11 cellular contexts compared by ENCODE assay signal in the genomic region with DNA sequence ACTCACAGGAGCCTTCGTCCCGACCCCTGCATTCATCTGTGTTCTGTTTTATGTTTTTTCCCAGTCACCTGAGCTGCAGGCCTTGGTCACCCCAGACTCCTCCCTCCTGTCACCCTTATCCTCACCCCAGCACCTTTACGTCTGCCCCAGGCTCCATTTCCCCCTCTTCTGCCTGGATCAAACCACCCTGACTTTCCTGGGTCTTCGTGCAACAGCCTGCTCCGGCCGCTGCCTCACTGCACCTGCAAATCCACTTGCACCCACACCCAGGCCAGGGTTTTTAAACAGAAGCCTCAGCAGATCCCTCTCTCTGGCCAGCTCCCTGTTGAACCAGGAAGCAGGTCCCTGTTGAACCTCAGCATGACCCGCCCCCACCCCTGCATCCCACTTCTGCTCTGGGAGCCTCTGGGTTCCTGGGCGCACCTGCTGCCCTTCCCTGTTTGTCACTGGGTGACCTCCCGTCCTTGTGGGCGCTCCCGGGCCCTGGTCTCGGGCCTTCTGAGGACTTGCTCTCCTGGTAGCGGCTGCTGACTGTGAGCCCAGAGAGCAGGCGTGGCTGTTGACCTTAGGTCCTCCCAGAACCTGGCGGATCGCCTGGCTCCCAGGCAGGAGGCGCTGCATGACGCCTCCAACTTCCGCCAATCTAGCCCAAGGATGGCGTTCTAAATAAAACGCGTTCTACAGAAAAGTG. TPM values are rescaled to one million over a fixed set of nuclear protein-coding genes. Genes with fewer than 3 reads are reported as not detected.
DNase-seq lines count a peak whose midpoint lies in the region; ATAC-seq, FAIRE-seq and TF ChIP-seq lines count a peak whose summit lies in the region.
"Had no signal": no experiment of that assay in that cellular context is flagged by ENCODE, and none has a peak within 500 bp of the region (broad histone marks: within the 10 kb centered on the region; RNA-seq: fewer than 3 reads in every experiment).

No MANE protein-coding gene starts in this region.

- H3K4me3 ChIP-seq in right atrium auricular region (no peak overlapping the region), body of pancreas (no peak overlapping the region), HepG2 (replicated peaks in 1 of 3; ENCODE audit: insufficient read depth in 1 of 3, low read depth in 2 of 3, low read length in 3 of 3) (peak overlapping the region; percentile 45 to 71 (median 46); a peak in 5 of 6 replicates), tibial nerve (no peak overlapping the region)

- no peak overlapping the region for H2AFZ ChIP-seq in HepG2 (ENCODE audit: low read length)

- H3K9me3 ChIP-seq in right atrium auricular region (no peaks in the 10 kb centered on the region), body of pancreas (no peaks in the 10 kb centered on the region), HepG2 (ENCODE audit: low read length) (no peaks in the 10 kb centered on the region), tibial nerve (no peaks in the 10 kb centered on the region)

- ATAC-seq in Right ventricle myocardium superior (ENCODE audit: poor library complexity) (peak; percentile 91), body of pancreas (peak; percentile 94), HepG2 (peak; percentile 96), HG03097 (IDR thresholded peaks at IDR 0.05; ENCODE audit: low FRiP score, unreplicated experiment) (no peak)

- peaks cover 6% of the 10 kb centered on the region for H3K27me3 Mint-ChIP-seq in T-helper 2 cell treated with Interferon-gamma antibody and Interleukin-4, amounts not matched to agents 5 μg/mL and 100 μg/mL, for 36 hours (ENCODE audit: low read depth)

- H3K9ac ChIP-seq in HepG2 (ENCODE audit: insufficient read depth, low read depth, low read length): peak overlapping the region; percentile 37; the same call in 1 of the 2 replicates

- H3K36me3 Mint-ChIP-seq in T-helper 2 cell treated with Interferon-gamma antibody and Interleukin-4, amounts not matched to agents 5 μg/mL and 100 μg/mL, for 36 hours (ENCODE audit: low read depth): no peaks in the 10 kb centered on the region

- TF ChIP-seq CTCF in right atrium auricular region (IDR thresholded peaks at IDR 0.05) (no peak), body of pancreas (IDR thresholded peaks at IDR 0.05) (peak in 5 of 7 experiments; percentile 13 to 38 (median 31)), HepG2 (CRISPR knock-in tag; IDR thresholded peaks at IDR 0.05) (peak; percentile 81), tibial nerve (IDR thresholded peaks at IDR 0.05) (no peak)

- CTCF ChIA-PET in HepG2 (lab: Yijun Ruan, JAX; ENCODE audit: low intra/inter-chr PET ratio, low total read pairs): interaction anchor here (1.0 kb wide), 1 partner anchor 51 kb away, joined by 3 read pairs; a partner anchor contains a TSS

- peak; percentile 24 to 73 (median 66) for TF ChIP-seq POLR2A in body of pancreas (IDR thresholded peaks at IDR 0.05)
- TF ChIP-seq POLR2A in HepG2 (IDR thresholded peaks at IDR 0.05; ENCODE audit: insufficient read depth in 1 of 2, low read depth in 2 of 2, low read length in 2 of 2): peak in 1 of 2 experiments; percentile 75; a peak in 2 of 4 replicates
- TF ChIP-seq POLR2A in GM12892 (IDR thresholded peaks at IDR 0.05; ENCODE audit: low read depth, low read length): no peak
- no peak for TF ChIP-seq POLR2A in tibial nerve (IDR thresholded peaks at IDR 0.05)

- H3K4me3 Mint-ChIP-seq in T-helper 2 cell treated with Interferon-gamma antibody and Interleukin-4, amounts not matched to agents 5 μg/mL and 100 μg/mL, for 36 hours: no peak overlapping the region

- no TSS peak for BruUV-seq in HepG2 (replicated peaks; lab: Mats Ljungman, UMichigan)

- POLR2A ChIA-PET in HepG2 (lab: Yijun Ruan, JAX): interaction anchor here (0.7 to 1.6 kb wide), 5 partner anchors 9 to 88 kb away, joined by 4 to 5 read pairs (median 4); a partner anchor contains a TSS

- no peaks in the 10 kb centered on the region for H4K20me1 ChIP-seq in HepG2 (ENCODE audit: insufficient read depth, low read length)

- TF ChIP-seq EP300 in HepG2 (IDR thresholded peaks at IDR 0.05; ENCODE audit: low read depth in 2 of 2, low read length in 2 of 2): no peak
- TF ChIP-seq EP300 in HepG2 (CRISPR knock-in tag; IDR thresholded peaks at IDR 0.05; ENCODE audit: borderline replicate concordance): no peak
- no peak for TF ChIP-seq EP300 in tibial nerve (IDR thresholded peaks at IDR 0.05)

- H3K4me2 ChIP-seq in HepG2 (ENCODE audit: low read depth, low read length): peak overlapping the region; percentile 78

- H3K4me1 Mint-ChIP-seq in T-helper 2 cell treated with Interferon-gamma antibody and Interleukin-4, amounts not matched to agents 5 μg/mL and 100 μg/mL, for 36 hours (ENCODE audit: low read depth): peaks cover 3% of the 10 kb centered on the region

- H3K27me3 ChIP-seq in right atrium auricular region (no peaks in the 10 kb centered on the region), body of pancreas (no peaks in the 10 kb centered on the region), HepG2 (ENCODE audit: control insufficient read depth in 1 of 2, insufficient read depth in 2 of 2, low read length in 2 of 2) (peaks cover 0 to 6% of the 10 kb centered on the region in 2 experiments; a peak in 1 of 5 replicates), tibial nerve (peaks cover 0 to 51% of the 10 kb centered on the region in 2 donors)

- TF ChIP-seq RAD21 in HepG2 (CRISPR knock-in tag; IDR thresholded peaks at IDR 0.05): peak; percentile 59; the same call in 1 of the 2 replicates

- intact Hi-C loops in Right ventricle myocardium superior (cut with DNase I): no loop called here
- intact Hi-C loops in body of pancreas (cut with DNase I): no loop called here
- intact Hi-C loops in HepG2 (cut with micrococcal nuclease; ENCODE audit: unreplicated experiment): no loop called here

- no peak overlapping the region for H3K27ac ChIP-seq in right atrium auricular region
- H3K27ac ChIP-seq in body of pancreas: peak overlapping the region in 3 of 4 donors; percentile 62 to 82 (median 68)
- peak overlapping the region; percentile 28 for H3K27ac ChIP-seq in HepG2 (ENCODE audit: extremely low read length, insufficient read depth, low read length)
- peak overlapping the region in 1 of 4 donors; percentile 40 for H3K27ac ChIP-seq in tibial nerve

- in situ Hi-C loops in HepG2 (cut with HindIII; ENCODE audit: extremely low pct_ligation_motif_present, low pct_unique_long_range_greater_than_20kb): loop anchor here (5.0 kb wide), 1 partner anchor 36 kb away; a partner anchor contains a TSS

- FAIRE-seq in HepG2 (lab: Jason Lieb, UNC) (peak; percentile 84), GM12892 (lab: Jason Lieb, UNC) (no peak)

- DNase-seq in Right ventricle myocardium superior (peak; percentile 78), right atrium auricular region (ENCODE audit: low spot score) (no peak), body of pancreas (peak; percentile 83 to 93 (median 92)), HepG2 (ENCODE audit: low spot score) (peak; percentile 71), GM12892 (ENCODE audit: insufficient read length) (no peak), tibial nerve (ENCODE audit: low spot score in 2 of 2) (no peak)
- DNase-seq in T-helper 2 cell treated with Interferon-gamma antibody and Interleukin-4, amounts not matched to agents 5 μg/mL and 100 μg/mL, for 36 hours (ENCODE audit: low spot score): no peak
- DNase-seq: midbrain; stimulated activated naive CD4-positive, alpha-beta T cell had no signal

- WGBS in body of pancreas, 2 donors: 39 to 51% methylated on average over 20 to 22 of the region's 22 CpGs
- 9% methylated on average over 16 of the region's 22 CpGs for WGBS in HepG2 (ENCODE audit: low lambda C conversion rate)
- WGBS in tibial nerve, 2 donors: 61 to 76% methylated on average over 22 of the region's 22 CpGs

- no peaks in the 10 kb centered on the region for H3K9me3 Mint-ChIP-seq in T-helper 2 cell treated with Interferon-gamma antibody and Interleukin-4, amounts not matched to agents 5 μg/mL and 100 μg/mL, for 36 hours

- no peak overlapping the region for H3K27ac Mint-ChIP-seq in T-helper 2 cell treated with Interferon-gamma antibody and Interleukin-4, amounts not matched to agents 5 μg/mL and 100 μg/mL, for 36 hours

- H3K36me3 ChIP-seq in right atrium auricular region (no peaks in the 10 kb centered on the region), body of pancreas (replicated peaks in 1 of 2; ENCODE audit: insufficient read depth in 1 of 2, low read depth in 2 of 2) (no peaks in the 10 kb centered on the region), HepG2 (replicated peaks in 1 of 2; ENCODE audit: control insufficient read depth in 1 of 2, insufficient read depth in 2 of 2, low read length in 2 of 2) (no peaks in the 10 kb centered on the region), tibial nerve (no peaks in the 10 kb centered on the region)

- H3K4me1 ChIP-seq in right atrium auricular region (no peaks in the 10 kb centered on the region), body of pancreas (peaks cover 9% of the 10 kb centered on the region), HepG2 (ENCODE audit: insufficient read depth, low read length) (peaks cover 22% of the 10 kb centered on the region), tibial nerve (no peaks in the 10 kb centered on the region)

- no peaks in the 10 kb centered on the region for H3K79me2 ChIP-seq in HepG2 (ENCODE audit: insufficient read depth, low read length)

RNA-seq across cellular contexts. Expression of a gene that starts 12.8 kb away (rescaled TPM):
- 0.62 TPM for total RNA-seq in Right ventricle myocardium superior
- under 1 TPM; 0.26 to 0.71 TPM for total RNA-seq in right atrium auricular region
- total RNA-seq in body of pancreas: 1 to 10 TPM; 2.9 to 3.6 TPM
- total RNA-seq in HepG2 (2016; rRNA removed; fragmentation: Illumina TruSeq; extraction: Trizol): 2.1 and 2.6 TPM in 2 replicates
- total RNA-seq in HepG2 (2016; cell fraction: cytosol; rRNA removed; fragmentation: Illumina TruSeq; extraction: Trizol; ENCODE audit: low read depth): 0.10 and 0.18 TPM in 2 replicates
- 1.6 and 2.3 TPM in 2 replicates for total RNA-seq in HepG2 (2016; cell fraction: insoluble cytoplasmic fraction; rRNA removed; fragmentation: Illumina TruSeq; extraction: Trizol)
- total RNA-seq in HepG2 (2016; cell fraction: membrane; rRNA removed; fragmentation: Illumina TruSeq; extraction: Trizol): 0.65 and 0.77 TPM in 2 replicates
- total RNA-seq in HepG2 (2016; cell fraction: nucleus; rRNA removed; fragmentation: Illumina TruSeq; extraction: Trizol): 1.8 and 2.3 TPM in 2 replicates
- polyA plus RNA-seq in HepG2 (2011; rRNA removed): 1.3 and 2.2 TPM in 2 replicates
- polyA plus RNA-seq in HepG2 (2011; cell fraction: cytosol; rRNA removed): 1.2 TPM in 2 replicates
- 4.1 and 4.5 TPM in 2 replicates for polyA plus RNA-seq in HepG2 (2011; cell fraction: nucleus; rRNA removed)
- polyA plus RNA-seq in HepG2 (2012): 0.87 and 1.2 TPM in 2 replicates
- 0.20 TPM in 2 replicates for polyA plus RNA-seq in HepG2 (2016; cell fraction: cytosol; fragmentation: Illumina TruSeq; extraction: Trizol; ENCODE audit: low read depth)
- 1.7 and 2.3 TPM in 2 replicates for polyA plus RNA-seq in HepG2 (2016; cell fraction: insoluble cytoplasmic fraction; fragmentation: Illumina TruSeq; extraction: Trizol; ENCODE audit: low read depth)
- polyA plus RNA-seq in HepG2 (2016; cell fraction: membrane; fragmentation: Illumina TruSeq; extraction: Trizol; ENCODE audit: low read depth): 0.47 and 0.71 TPM in 2 replicates
- polyA plus RNA-seq in HepG2 (2016; cell fraction: nucleus; fragmentation: Illumina TruSeq; extraction: Trizol; ENCODE audit: insufficient read depth, low read depth): 3.0 and 3.2 TPM in 2 replicates
- polyA minus RNA-seq in HepG2 (2011; rRNA and poly(A)+ RNA removed; ENCODE audit: low replicate concordance): 3.4 TPM in 1 of 2 replicates, not detected in the other
- 1.5 and 2.2 TPM in 2 replicates for polyA minus RNA-seq in HepG2 (2011; cell fraction: cytosol; rRNA and poly(A)+ RNA removed)
- polyA minus RNA-seq in HepG2 (2011; cell fraction: nucleus; rRNA and poly(A)+ RNA removed): 1.4 and 1.5 TPM in 2 replicates
- 0.23 TPM for polyA plus RNA-seq in GM12892 (2012; ENCODE audit: missing spikeins)
- 1 to 10 TPM; 3.0 to 6.1 (median 4.8) TPM for total RNA-seq in tibial nerve

RNA-seq across cellular contexts. Expression of a gene that starts 14.5 kb away (rescaled TPM):
- total RNA-seq in Right ventricle myocardium superior (19.1 TPM), right atrium auricular region (10 to 100 TPM; 30.7 to 38.9 TPM), body of pancreas (10 to 100 TPM; 47.0 to 84.7 TPM), HepG2 (2016; rRNA removed; fragmentation: Illumina TruSeq; extraction: Trizol) (3.8 and 9.0 TPM in 2 replicates), tibial nerve (10 to 100 TPM; 33.2 to 51.5 (median 48.0) TPM)
- 1.6 and 2.0 TPM in 2 replicates for total RNA-seq in HepG2 (2016; cell fraction: cytosol; rRNA removed; fragmentation: Illumina TruSeq; extraction: Trizol; ENCODE audit: low read depth)
- total RNA-seq in HepG2 (2016; cell fraction: insoluble cytoplasmic fraction; rRNA removed; fragmentation: Illumina TruSeq; extraction: Trizol): 3.7 and 9.9 TPM in 2 replicates
- total RNA-seq in HepG2 (2016; cell fraction: membrane; rRNA removed; fragmentation: Illumina TruSeq; extraction: Trizol): 2.6 and 3.5 TPM in 2 replicates
- total RNA-seq in HepG2 (2016; cell fraction: nucleus; rRNA removed; fragmentation: Illumina TruSeq; extraction: Trizol): 11.3 and 13.3 TPM in 2 replicates
- 11.5 and 19.0 TPM in 2 replicates for polyA plus RNA-seq in HepG2 (2011; rRNA removed)
- polyA plus RNA-seq in HepG2 (2011; cell fraction: cytosol; rRNA removed): 5.2 and 7.9 TPM in 2 replicates
- 58.3 and 62.0 TPM in 2 replicates for polyA plus RNA-seq in HepG2 (2011; cell fraction: nucleus; rRNA removed)
- 11.0 and 15.5 TPM in 2 replicates for polyA plus RNA-seq in HepG2 (2012)
- 2.4 and 2.9 TPM in 2 replicates for polyA plus RNA-seq in HepG2 (2016; cell fraction: cytosol; fragmentation: Illumina TruSeq; extraction: Trizol; ENCODE audit: low read depth)
- 4.2 and 5.5 TPM in 2 replicates for polyA plus RNA-seq in HepG2 (2016; cell fraction: insoluble cytoplasmic fraction; fragmentation: Illumina TruSeq; extraction: Trizol; ENCODE audit: low read depth)
- 3.1 and 3.4 TPM in 2 replicates for polyA plus RNA-seq in HepG2 (2016; cell fraction: membrane; fragmentation: Illumina TruSeq; extraction: Trizol; ENCODE audit: low read depth)
- polyA plus RNA-seq in HepG2 (2016; cell fraction: nucleus; fragmentation: Illumina TruSeq; extraction: Trizol; ENCODE audit: insufficient read depth, low read depth): 25.4 and 29.9 TPM in 2 replicates
- 2.0 and 19.4 TPM in 2 replicates for polyA minus RNA-seq in HepG2 (2011; rRNA and poly(A)+ RNA removed; ENCODE audit: low replicate concordance)
- polyA minus RNA-seq in HepG2 (2011; cell fraction: cytosol; rRNA and poly(A)+ RNA removed): 6.5 and 8.6 TPM in 2 replicates
- 7.1 and 7.6 TPM in 2 replicates for polyA minus RNA-seq in HepG2 (2011; cell fraction: nucleus; rRNA and poly(A)+ RNA removed)
- polyA plus RNA-seq in GM12892 (2012; ENCODE audit: missing spikeins): 4.3 TPM

RNA-seq across cellular contexts. Expression of a gene that starts 30.8 kb away (rescaled TPM):
- total RNA-seq in Right ventricle myocardium superior: 36.0 TPM
- 10 to 100 TPM; 25.1 to 29.5 TPM for total RNA-seq in right atrium auricular region
- total RNA-seq in body of pancreas: 100 to 1,000 TPM in 1 of 2 donors, 10 to 100 TPM in 1; 43.3 to 122 TPM
- 9.9 and 24.5 TPM in 2 replicates for total RNA-seq in HepG2 (2016; rRNA removed; fragmentation: Illumina TruSeq; extraction: Trizol)
- total RNA-seq in HepG2 (2016; cell fraction: cytosol; rRNA removed; fragmentation: Illumina TruSeq; extraction: Trizol; ENCODE audit: low read depth): 17.8 and 21.3 TPM in 2 replicates
- 10.7 and 27.7 TPM in 2 replicates for total RNA-seq in HepG2 (2016; cell fraction: insoluble cytoplasmic fraction; rRNA removed; fragmentation: Illumina TruSeq; extraction: Trizol)
- 16.6 and 17.3 TPM in 2 replicates for total RNA-seq in HepG2 (2016; cell fraction: membrane; rRNA removed; fragmentation: Illumina TruSeq; extraction: Trizol)
- 27.3 and 33.6 TPM in 2 replicates for total RNA-seq in HepG2 (2016; cell fraction: nucleus; rRNA removed; fragmentation: Illumina TruSeq; extraction: Trizol)
- 42.7 and 43.1 TPM in 2 replicates for polyA plus RNA-seq in HepG2 (2011; rRNA removed)
- 11.7 and 13.0 TPM in 2 replicates for polyA plus RNA-seq in HepG2 (2011; cell fraction: cytosol; rRNA removed)
- 163 and 176 TPM in 2 replicates for polyA plus RNA-seq in HepG2 (2011; cell fraction: nucleus; rRNA removed)
- polyA plus RNA-seq in HepG2 (2012): 20.9 and 22.0 TPM in 2 replicates
- 10.7 and 12.5 TPM in 2 replicates for polyA plus RNA-seq in HepG2 (2016; cell fraction: cytosol; fragmentation: Illumina TruSeq; extraction: Trizol; ENCODE audit: low read depth)
- 10.1 and 10.6 TPM in 2 replicates for polyA plus RNA-seq in HepG2 (2016; cell fraction: insoluble cytoplasmic fraction; fragmentation: Illumina TruSeq; extraction: Trizol; ENCODE audit: low read depth)
- polyA plus RNA-seq in HepG2 (2016; cell fraction: membrane; fragmentation: Illumina TruSeq; extraction: Trizol; ENCODE audit: low read depth): 12.3 and 13.1 TPM in 2 replicates
- 91.8 and 97.4 TPM in 2 replicates for polyA plus RNA-seq in HepG2 (2016; cell fraction: nucleus; fragmentation: Illumina TruSeq; extraction: Trizol; ENCODE audit: insufficient read depth, low read depth)
- 12.9 and 13.6 TPM in 2 replicates for polyA minus RNA-seq in HepG2 (2011; rRNA and poly(A)+ RNA removed; ENCODE audit: low replicate concordance)
- polyA minus RNA-seq in HepG2 (2011; cell fraction: cytosol; rRNA and poly(A)+ RNA removed): 3.1 TPM in 2 replicates
- 20.0 and 26.5 TPM in 2 replicates for polyA minus RNA-seq in HepG2 (2011; cell fraction: nucleus; rRNA and poly(A)+ RNA removed)
- 65.1 TPM for polyA plus RNA-seq in GM12892 (2012; ENCODE audit: missing spikeins)
- 10 to 100 TPM; 55.9 to 95.4 (median 74.4) TPM for total RNA-seq in tibial nerve

RNA-seq across cellular contexts. Expression of a gene that starts 35.2 kb away (rescaled TPM):
- 402 TPM for total RNA-seq in Right ventricle myocardium superior
- 100 to 1,000 TPM; 184 to 281 TPM for total RNA-seq in right atrium auricular region
- total RNA-seq in body of pancreas: 10 to 100 TPM in 1 of 2 donors, 1 to 10 TPM in 1; 8.3 to 34.9 TPM
- total RNA-seq in HepG2 (2016; rRNA removed; fragmentation: Illumina TruSeq; extraction: Trizol): 2.3 and 9.2 TPM in 2 replicates
- total RNA-seq in HepG2 (2016; cell fraction: cytosol; rRNA removed; fragmentation: Illumina TruSeq; extraction: Trizol; ENCODE audit: low read depth): 0.91 and 1.5 TPM in 2 replicates
- 1.4 and 10.1 TPM in 2 replicates for total RNA-seq in HepG2 (2016; cell fraction: insoluble cytoplasmic fraction; rRNA removed; fragmentation: Illumina TruSeq; extraction: Trizol)
- 1.9 and 2.4 TPM in 2 replicates for total RNA-seq in HepG2 (2016; cell fraction: membrane; rRNA removed; fragmentation: Illumina TruSeq; extraction: Trizol)
- total RNA-seq in HepG2 (2016; cell fraction: nucleus; rRNA removed; fragmentation: Illumina TruSeq; extraction: Trizol): 11.6 and 16.2 TPM in 2 replicates
- polyA plus RNA-seq in HepG2 (2011; rRNA removed): 19.5 and 26.5 TPM in 2 replicates
- polyA plus RNA-seq in HepG2 (2011; cell fraction: cytosol; rRNA removed): 4.5 and 5.2 TPM in 2 replicates
- 177 and 200 TPM in 2 replicates for polyA plus RNA-seq in HepG2 (2011; cell fraction: nucleus; rRNA removed)
- 15.0 and 23.3 TPM in 2 replicates for polyA plus RNA-seq in HepG2 (2012)
- polyA plus RNA-seq in HepG2 (2016; cell fraction: cytosol; fragmentation: Illumina TruSeq; extraction: Trizol; ENCODE audit: low read depth): 0.49 and 0.80 TPM in 2 replicates
- polyA plus RNA-seq in HepG2 (2016; cell fraction: insoluble cytoplasmic fraction; fragmentation: Illumina TruSeq; extraction: Trizol; ENCODE audit: low read depth): 2.0 and 2.6 TPM in 2 replicates
- polyA plus RNA-seq in HepG2 (2016; cell fraction: membrane; fragmentation: Illumina TruSeq; extraction: Trizol; ENCODE audit: low read depth): 1.7 and 2.0 TPM in 2 replicates
- 62.6 and 63.1 TPM in 2 replicates for polyA plus RNA-seq in HepG2 (2016; cell fraction: nucleus; fragmentation: Illumina TruSeq; extraction: Trizol; ENCODE audit: insufficient read depth, low read depth)
- 7.0 and 8.4 TPM in 2 replicates for polyA minus RNA-seq in HepG2 (2011; rRNA and poly(A)+ RNA removed; ENCODE audit: low replicate concordance)
- 0.79 and 1.7 TPM in 2 replicates for polyA minus RNA-seq in HepG2 (2011; cell fraction: cytosol; rRNA and poly(A)+ RNA removed)
- polyA minus RNA-seq in HepG2 (2011; cell fraction: nucleus; rRNA and poly(A)+ RNA removed): 21.3 and 22.5 TPM in 2 replicates
- polyA plus RNA-seq in GM12892 (2012; ENCODE audit: missing spikeins): 56.2 TPM
- total RNA-seq in tibial nerve: 10 to 100 TPM in 3 of 4 donors, 1 to 10 TPM in 1; 7.2 to 22.6 (median 15.1) TPM

RNA-seq across cellular contexts. Expression of a gene that starts 50.7 kb away (rescaled TPM):
- total RNA-seq in Right ventricle myocardium superior: not detected
- total RNA-seq in right atrium auricular region: not detected
- total RNA-seq in body of pancreas: not detected
- total RNA-seq in HepG2 (2016; rRNA removed; fragmentation: Illumina TruSeq; extraction: Trizol): not detected in 2 replicates
- not detected in 2 replicates for total RNA-seq in HepG2 (2016; cell fraction: cytosol; rRNA removed; fragmentation: Illumina TruSeq; extraction: Trizol; ENCODE audit: low read depth)
- total RNA-seq in HepG2 (2016; cell fraction: insoluble cytoplasmic fraction; rRNA removed; fragmentation: Illumina TruSeq; extraction: Trizol): not detected in 2 replicates
- total RNA-seq in HepG2 (2016; cell fraction: membrane; rRNA removed; fragmentation: Illumina TruSeq; extraction: Trizol): not detected in 2 replicates
- total RNA-seq in HepG2 (2016; cell fraction: nucleus; rRNA removed; fragmentation: Illumina TruSeq; extraction: Trizol): not detected in 2 replicates
- 0.29 TPM in 1 of 2 replicates, not detected in the other for polyA plus RNA-seq in HepG2 (2011; rRNA removed)
- polyA plus RNA-seq in HepG2 (2011; cell fraction: cytosol; rRNA removed): 0.27 TPM in 1 of 2 replicates, not detected in the other
- polyA plus RNA-seq in HepG2 (2011; cell fraction: nucleus; rRNA removed): not detected in 2 replicates
- polyA plus RNA-seq in HepG2 (2012): not detected in 2 replicates
- polyA plus RNA-seq in HepG2 (2016; cell fraction: cytosol; fragmentation: Illumina TruSeq; extraction: Trizol; ENCODE audit: low read depth): not detected in 2 replicates
- polyA plus RNA-seq in HepG2 (2016; cell fraction: insoluble cytoplasmic fraction; fragmentation: Illumina TruSeq; extraction: Trizol; ENCODE audit: low read depth): not detected in 2 replicates
- polyA plus RNA-seq in HepG2 (2016; cell fraction: membrane; fragmentation: Illumina TruSeq; extraction: Trizol; ENCODE audit: low read depth): not detected in 2 replicates
- not detected in 2 replicates for polyA plus RNA-seq in HepG2 (2016; cell fraction: nucleus; fragmentation: Illumina TruSeq; extraction: Trizol; ENCODE audit: insufficient read depth, low read depth)
- polyA minus RNA-seq in HepG2 (2011; rRNA and poly(A)+ RNA removed; ENCODE audit: low replicate concordance): not detected in 2 replicates
- polyA minus RNA-seq in HepG2 (2011; cell fraction: cytosol; rRNA and poly(A)+ RNA removed): not detected in 2 replicates
- not detected in 2 replicates for polyA minus RNA-seq in HepG2 (2011; cell fraction: nucleus; rRNA and poly(A)+ RNA removed)
- polyA plus RNA-seq in GM12892 (2012; ENCODE audit: missing spikeins): 0.87 TPM
- total RNA-seq in tibial nerve: not detected
- polyA plus RNA-seq: BJ had no signal

Comparison
In these comparisons a context has a peak if more than half of its experiments do, and no peak if none do; other contexts are left out.
1. DNase-seq: peak in Right ventricle myocardium superior (single experiment), body of pancreas (4 of 4) and HepG2 (single experiment); none in right atrium auricular region (single experiment), T-helper 2 cell treated with Interferon-gamma antibody and Interleukin-4, amounts not matched to agents 5 μg/mL and 100 μg/mL, for 36 hours (single experiment), GM12892 (single experiment) and tibial nerve (0 of 2).
2. H3K27ac ChIP-seq: peak in body of pancreas (3 of 4) and HepG2 (single experiment); none in right atrium auricular region (0 of 2).
3. H3K4me3 ChIP-seq: peak in HepG2 (3 of 3); none in right atrium auricular region (0 of 2), body of pancreas (0 of 2) and tibial nerve (0 of 4).
4. CTCF ChIP-seq: peak in body of pancreas (5 of 7) and HepG2 (single experiment); none in right atrium auricular region (0 of 2) and tibial nerve (0 of 5).
5. POLR2A ChIP-seq: peak in body of pancreas (3 of 3); none in GM12892 (single experiment) and tibial nerve (0 of 2).